Comparison of ENCODE assay signal across 13 cellular contexts in genomic region chr19:4580021-4580901, GRCh38. TPM values are rescaled to one million over a fixed set of nuclear protein-coding genes. Genes with fewer than 3 reads are reported as not detected.
A peak's percentile ranks its signal among the peaks of the same experiment; 100 is the strongest.
DNase-seq lines count a peak whose midpoint lies in the region; ATAC-seq and TF ChIP-seq lines count a peak whose summit lies in the region.
"Had no signal": no experiment of that assay in that cellular context is flagged by ENCODE, and none has a peak within 500 bp of the region (broad histone marks: within the 10 kb centered on the region; RNA-seq: fewer than 3 reads in every experiment).

No MANE protein-coding gene starts in this region.

- no peak overlapping the region for H4K91ac ChIP-seq in IMR-90 (ENCODE audit: insufficient read depth, low read depth, low read length)

- H3K9me2 ChIP-seq in neural cell (ENCODE audit: insufficient read depth, low read length), result no peaks in the 10 kb centered on the region

- peak; percentile 29 for TF ChIP-seq CTCF in AG04450 (IDR thresholded peaks at IDR 0.05; ENCODE audit: low read depth, low read length)
- TF ChIP-seq CTCF in IMR-90 (conservative IDR thresholded peaks at IDR 0.05; ENCODE audit: low read depth, low read length), result no peak; the same call in 1 of the 2 replicates
- TF ChIP-seq CTCF in neural cell (IDR thresholded peaks at IDR 0.05; ENCODE audit: poor library complexity, severe bottlenecking), result peak; percentile 76

- TF ChIP-seq POLR2A in IMR-90 (IDR thresholded peaks at IDR 0.05; ENCODE audit: low read depth, low read length), result no peak

- H3K4ac ChIP-seq in IMR-90 (ENCODE audit: low read depth, low read length), result no peak overlapping the region

- in situ Hi-C loops in IMR-90 (cut with MboI; ENCODE audit: low sequenced_read_pairs), result no loop called here

- H3K4me2 ChIP-seq in IMR-90 (ENCODE audit: low read depth, low read length), result no peak overlapping the region
- H3K4me2 ChIP-seq in neural cell (ENCODE audit: low read length), result peak overlapping the region; percentile 40

- H3K9me1 ChIP-seq in IMR-90 (ENCODE audit: insufficient read depth, low read length), result no peaks in the 10 kb centered on the region

- H3K36me3 ChIP-seq in IMR-90 (ENCODE audit: control insufficient read depth, insufficient read depth, low read length) (no peaks in the 10 kb centered on the region), neural cell (ENCODE audit: insufficient read depth, low read length) (no peaks in the 10 kb centered on the region), MG63 (no peaks in the 10 kb centered on the region)

- intact Hi-C loops in IMR-90 (cut with micrococcal nuclease), result no loop called here

- POLR2A ChIA-PET in AG04450 (lab: Yijun Ruan, JAX), result no interaction called here
- POLR2A ChIA-PET in IMR-90 (lab: Charles Lee; ENCODE audit: unreplicated experiment), result no interaction called here

- 8% methylated on average over 7 of the region's 50 CpGs; no CpG with 5 or more reads in 1 of the 2 experiments for WGBS in IMR-90 (ENCODE audit: extremely low coverage in 2 of 2, insufficient read length in 1 of 2), 2 experiments

- CTCF ChIA-PET in AG04450 (lab: Charles Lee) (interaction anchor here (0.7 kb wide), 1 partner anchor 88 kb away, joined by 3 read pairs; no protein-coding TSS in a partner anchor), IMR-90 (lab: Yijun Ruan, JAX) (interaction anchor here (0.6 to 0.9 kb wide), 2 partner anchors 13 to 88 kb away, joined by 3 to 5 read pairs; no protein-coding TSS in a partner anchor)

- no peak overlapping the region for H2AK9ac ChIP-seq in IMR-90 (replicated peaks; ENCODE audit: low read depth, low read length, poor library complexity)

- no peak overlapping the region for H4K8ac ChIP-seq in IMR-90 (ENCODE audit: low read depth in 2 of 2, low read length in 2 of 2)

- H2BK20ac ChIP-seq in IMR-90 (ENCODE audit: low read depth, low read length), result no peak overlapping the region

- H3K9ac ChIP-seq in IMR-90 (ENCODE audit: low read depth, low read length) (no peak overlapping the region), neural cell (ENCODE audit: low read length) (peak overlapping the region; percentile 95)

- no peak overlapping the region for H3K56ac ChIP-seq in IMR-90 (ENCODE audit: extremely low read depth, insufficient read depth, low read length)

- peaks cover 11% of the 10 kb centered on the region for H3K79me2 ChIP-seq in neural cell (replicated peaks; ENCODE audit: insufficient read depth, low read length)

- no peak overlapping the region for H3K18ac ChIP-seq in IMR-90 (ENCODE audit: low read depth, low read length)

- H4K20me1 ChIP-seq in IMR-90 (ENCODE audit: insufficient read depth, low read length), result no peaks in the 10 kb centered on the region; the same call in 1 of the 2 replicates
- H4K20me1 ChIP-seq in neural cell (ENCODE audit: insufficient read depth), result peaks cover 17% of the 10 kb centered on the region

- BruUV-seq in IMR-90 (replicated peaks; lab: Mats Ljungman, UMichigan), result no TSS peak

- ATAC-seq in IMR-90 (ENCODE audit: low read depth) (no peak), HG02973 (IDR thresholded peaks at IDR 0.05; ENCODE audit: unreplicated experiment) (no peak)
- ATAC-seq: CD8-positive, alpha-beta T cell; stimulated activated naive CD8-positive, alpha-beta T cell treated with anti-CD3 and anti-CD28 coated beads, Interleukin-15, amount 100 ng/mL, for 72 hours; T-helper 17 cell had no signal

- no peaks in the 10 kb centered on the region; the same call in 1 of the 2 replicates for H3K9me3 ChIP-seq in AG04450 (ENCODE audit: control insufficient read depth, insufficient read depth, low read length)
- no peaks in the 10 kb centered on the region for H3K9me3 ChIP-seq in IMR-90 (ENCODE audit: control insufficient read depth, insufficient read depth, low read length)
- no peaks in the 10 kb centered on the region for H3K9me3 ChIP-seq in neural cell (ENCODE audit: low read length)
- H3K9me3 ChIP-seq in MG63, result no peaks in the 10 kb centered on the region

- no peak overlapping the region for H3K14ac ChIP-seq in IMR-90 (replicated peaks; ENCODE audit: low read depth, low read length)

- no peaks in the 10 kb centered on the region for H3F3A ChIP-seq in neural cell (ENCODE audit: insufficient read depth, low read length, poor library complexity, severe bottlenecking)

- H2BK15ac ChIP-seq in IMR-90 (ENCODE audit: low read depth, low read length), result no peak overlapping the region

- H3K4me3 ChIP-seq in AG04450 (ENCODE audit: low read depth, low read length) (no peak overlapping the region), IMR-90 (ENCODE audit: insufficient read depth, low read depth, low read length) (no peak overlapping the region), neural cell (ENCODE audit: low read length) (peak overlapping the region; percentile 92), MG63 (no peak overlapping the region)

- DNase-seq in AG04450 (ENCODE audit: low read depth, low spot score), result no peak
- DNase-seq in IMR-90, result no peak
- DNase-seq in ecto neural progenitor cell (ENCODE audit: low spot score), result peak; percentile 77
- no peak for DNase-seq in NCI-H69 (lab: John Stamatoyannopoulos, UW)
- no peak for DNase-seq in DMS153 (lab: John Stamatoyannopoulos, UW)
- DNase-seq in MG63, result no peak
- DNase-seq: activated T-cell treated with anti-CD3 and anti-CD28 coated beads, Interleukin-2, amount 50 U/mL, for 48 hours; CD8-positive, alpha-beta T cell; NCI-H510A treated with DMSO at 0.1 percent for 48 hours; stimulated activated naive CD8-positive, alpha-beta T cell treated with anti-CD3 and anti-CD28 coated beads, Interleukin-15, amount 100 ng/mL, for 72 hours; T-helper 17 cell had no signal

- H3K27me3 ChIP-seq in AG04450 (ENCODE audit: control insufficient read depth, insufficient read depth, low read length) (peaks cover 40% of the 10 kb centered on the region), IMR-90 (ENCODE audit: control insufficient read depth, insufficient read depth, low read length) (peaks cover 44% of the 10 kb centered on the region), neural cell (ENCODE audit: insufficient read depth, low read depth, low read length) (no peaks in the 10 kb centered on the region), MG63 (no peaks in the 10 kb centered on the region; the same call in 1 of the 2 replicates)

- H3K27ac ChIP-seq in AG04450 (ENCODE audit: low read depth, low read length), result no peak overlapping the region
- no peak overlapping the region for H3K27ac ChIP-seq in IMR-90 (ENCODE audit: insufficient read depth, low read length)
- H3K27ac ChIP-seq in neural cell (ENCODE audit: low read length), result peak overlapping the region; percentile 28

- H2AK5ac ChIP-seq in IMR-90 (ENCODE audit: low read depth, low read length), result no peak overlapping the region

- dilution Hi-C loops in IMR-90 (cut with HindIII; ENCODE audit: low sequenced_read_pairs, unreplicated experiment), result no loop called here

- H3K4me1 ChIP-seq in IMR-90 (ENCODE audit: control insufficient read depth, insufficient read depth, low read length), result peaks cover 7% of the 10 kb centered on the region

- no peak overlapping the region for H3K23ac ChIP-seq in IMR-90 (ENCODE audit: low read depth, low read length)

- no peaks in the 10 kb centered on the region for H3K79me1 ChIP-seq in IMR-90 (ENCODE audit: low read depth in 1 of 2, low read length in 2 of 2)

- TF ChIP-seq RAD21 in IMR-90 (IDR thresholded peaks at IDR 0.05; ENCODE audit: low read length) (no peak), neural cell (conservative IDR thresholded peaks at IDR 0.05) (peak; percentile 23)

- peak; percentile 30 for TF ChIP-seq EP300 in neural cell (conservative IDR thresholded peaks at IDR 0.05; ENCODE audit: poor library complexity, severe bottlenecking)

- no peak overlapping the region for H2BK5ac ChIP-seq in IMR-90 (ENCODE audit: low read depth, low read length, poor library complexity, severe bottlenecking)

- no peak overlapping the region for H2AFZ ChIP-seq in IMR-90 (replicated peaks; ENCODE audit: low read length, poor library complexity)
- no peak overlapping the region for H2AFZ ChIP-seq in neural cell (ENCODE audit: low read depth, low read length)

- H4K5ac ChIP-seq in IMR-90 (ENCODE audit: low read depth, low read length), result no peak overlapping the region

- no peak overlapping the region for H2BK120ac ChIP-seq in IMR-90 (ENCODE audit: low read depth, low read length)

RNA-seq across cellular contexts. Expression of gene SEMA6B, which starts 20.8 kb away (rescaled TPM):
- polyA plus RNA-seq in AG04450 (2011; rRNA removed) (0.66 and 1.1 TPM in 2 replicates), IMR-90 (2012; rRNA removed) (0.72 and 0.73 TPM in 2 replicates), neural cell (21.6 and 27.1 TPM in 2 replicates)
- 1.5 and 1.6 TPM in 2 replicates for polyA minus RNA-seq in AG04450 (2011; rRNA and poly(A)+ RNA removed)
- 0.18 and 0.28 TPM in 2 replicates for total RNA-seq in IMR-90 (2012; rRNA removed)
- 0.63 and 1.6 TPM in 2 replicates for polyA plus RNA-seq in IMR-90 (2012; cell fraction: cytosol; rRNA removed)
- polyA plus RNA-seq in IMR-90 (2012; cell fraction: nucleus; rRNA removed; ENCODE audit: low replicate concordance), result 0.31 and 0.55 TPM in 2 replicates
- 59.7 and 71.8 TPM in 2 replicates for polyA minus RNA-seq in neural cell
- 4.5 and 5.7 TPM in 2 replicates for total RNA-seq in MG63 (2014; rRNA removed; shearing (Covaris generic); ENCODE audit: low replicate concordance)

RNA-seq across cellular contexts. Expression of gene LRG1, which starts 40.4 kb away (rescaled TPM):
- polyA plus RNA-seq in AG04450 (2011; rRNA removed) (0.05 and 0.07 TPM in 2 replicates), IMR-90 (2012; rRNA removed) (0.03 TPM in 1 of 2 replicates, not detected in the other), neural cell (not detected in 2 replicates)
- polyA minus RNA-seq in AG04450 (2011; rRNA and poly(A)+ RNA removed), result not detected in 2 replicates
- not detected in 2 replicates for total RNA-seq in IMR-90 (2012; rRNA removed)
- polyA plus RNA-seq in IMR-90 (2012; cell fraction: cytosol; rRNA removed), result 0.01 and 0.07 TPM in 2 replicates
- not detected in 2 replicates for polyA plus RNA-seq in IMR-90 (2012; cell fraction: nucleus; rRNA removed; ENCODE audit: low replicate concordance)
- 0.49 and 0.58 TPM in 2 replicates for polyA minus RNA-seq in neural cell
- total RNA-seq in MG63 (2014; rRNA removed; shearing (Covaris generic); ENCODE audit: low replicate concordance), result not detected in 2 replicates
- total RNA-seq: CD8-positive, alpha-beta T cell had no signal

RNA-seq across cellular contexts. Expression of gene PLIN5, which starts 45.2 kb away (rescaled TPM):
- not detected in 2 replicates for polyA plus RNA-seq in AG04450 (2011; rRNA removed)
- not detected in 2 replicates for polyA minus RNA-seq in AG04450 (2011; rRNA and poly(A)+ RNA removed)
- not detected in 2 replicates for total RNA-seq in IMR-90 (2012; rRNA removed)
- not detected in 2 replicates for polyA plus RNA-seq in IMR-90 (2012; rRNA removed)
- polyA plus RNA-seq in IMR-90 (2012; cell fraction: cytosol; rRNA removed), result 0.03 and 0.05 TPM in 2 replicates
- polyA plus RNA-seq in IMR-90 (2012; cell fraction: nucleus; rRNA removed; ENCODE audit: low replicate concordance), result 0.36 and 0.41 TPM in 2 replicates
- polyA plus RNA-seq in neural cell, result 1.0 and 1.3 TPM in 2 replicates
- polyA minus RNA-seq in neural cell, result 0.35 and 1.2 TPM in 2 replicates
- not detected in 2 replicates for total RNA-seq in MG63 (2014; rRNA removed; shearing (Covaris generic); ENCODE audit: low replicate concordance)
- total RNA-seq: T-helper 17 cell had no signal

RNA-seq across cellular contexts. Expression of gene TNFAIP8L1, which starts 59.1 kb away (rescaled TPM):
- polyA plus RNA-seq in AG04450 (2011; rRNA removed), result 4.1 and 4.7 TPM in 2 replicates
- polyA minus RNA-seq in AG04450 (2011; rRNA and poly(A)+ RNA removed), result 3.9 and 4.0 TPM in 2 replicates
- total RNA-seq in IMR-90 (2012; rRNA removed), result 2.5 and 3.1 TPM in 2 replicates
- polyA plus RNA-seq in IMR-90 (2012; rRNA removed), result 6.0 TPM in 2 replicates
- polyA plus RNA-seq in IMR-90 (2012; cell fraction: cytosol; rRNA removed), result 5.1 and 7.1 TPM in 2 replicates
- polyA plus RNA-seq in IMR-90 (2012; cell fraction: nucleus; rRNA removed; ENCODE audit: low replicate concordance), result 2.3 and 2.9 TPM in 2 replicates
- polyA plus RNA-seq in neural cell, result 0.99 and 1.6 TPM in 2 replicates
- polyA minus RNA-seq in neural cell, result 1.0 and 1.7 TPM in 2 replicates
- total RNA-seq in MG63 (2014; rRNA removed; shearing (Covaris generic); ENCODE audit: low replicate concordance), result 1.2 and 1.5 TPM in 2 replicates
